1 cellular context compared by ENCODE assay signal in the genomic region with DNA sequence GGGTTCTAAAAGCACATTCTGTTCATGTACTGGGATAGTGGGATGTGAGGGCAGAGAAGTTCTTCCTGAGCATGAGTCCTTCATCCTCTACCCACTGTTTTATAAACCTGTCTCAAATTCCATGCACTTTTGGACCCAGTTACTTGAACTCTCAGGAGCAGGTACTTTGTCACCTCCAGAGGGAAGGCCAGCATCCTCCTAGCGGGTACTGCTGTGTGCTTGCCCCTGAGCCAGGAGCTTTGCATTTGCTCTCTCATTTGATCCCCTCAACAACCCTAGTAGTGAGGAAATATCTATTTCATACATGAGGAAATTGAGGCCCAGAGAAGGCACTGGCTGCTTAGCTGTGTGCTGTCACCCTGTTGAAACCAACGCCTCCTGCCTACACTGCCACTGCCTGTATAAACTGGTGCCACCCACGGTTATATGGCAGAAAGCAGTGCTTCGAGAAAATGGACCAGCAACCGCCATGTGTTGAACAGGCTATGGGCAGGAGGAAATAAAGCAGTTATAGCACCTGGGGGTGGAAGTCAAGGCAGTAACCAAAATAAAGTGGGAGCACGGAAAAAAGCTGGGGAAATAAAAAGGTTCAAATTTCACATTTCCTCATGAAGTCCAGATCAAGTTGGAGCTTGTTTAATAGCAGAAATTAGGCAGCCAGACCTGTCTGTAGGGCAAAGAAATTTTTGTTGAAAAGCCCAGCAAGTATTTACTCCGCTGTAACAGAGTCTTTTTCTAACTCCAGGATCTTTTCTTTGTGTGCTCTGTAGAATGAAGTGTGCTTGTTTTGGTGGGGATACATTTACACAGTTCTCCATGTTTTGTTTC.
TF ChIP-seq lines count a peak whose summit lies in the region.

No MANE protein-coding gene starts in this region.

TF ChIP-seq in GM23338, 12 proteins besides CTCF, POLR2A, EP300 and RAD21:
- TF ChIP-seq, protein P1, sequence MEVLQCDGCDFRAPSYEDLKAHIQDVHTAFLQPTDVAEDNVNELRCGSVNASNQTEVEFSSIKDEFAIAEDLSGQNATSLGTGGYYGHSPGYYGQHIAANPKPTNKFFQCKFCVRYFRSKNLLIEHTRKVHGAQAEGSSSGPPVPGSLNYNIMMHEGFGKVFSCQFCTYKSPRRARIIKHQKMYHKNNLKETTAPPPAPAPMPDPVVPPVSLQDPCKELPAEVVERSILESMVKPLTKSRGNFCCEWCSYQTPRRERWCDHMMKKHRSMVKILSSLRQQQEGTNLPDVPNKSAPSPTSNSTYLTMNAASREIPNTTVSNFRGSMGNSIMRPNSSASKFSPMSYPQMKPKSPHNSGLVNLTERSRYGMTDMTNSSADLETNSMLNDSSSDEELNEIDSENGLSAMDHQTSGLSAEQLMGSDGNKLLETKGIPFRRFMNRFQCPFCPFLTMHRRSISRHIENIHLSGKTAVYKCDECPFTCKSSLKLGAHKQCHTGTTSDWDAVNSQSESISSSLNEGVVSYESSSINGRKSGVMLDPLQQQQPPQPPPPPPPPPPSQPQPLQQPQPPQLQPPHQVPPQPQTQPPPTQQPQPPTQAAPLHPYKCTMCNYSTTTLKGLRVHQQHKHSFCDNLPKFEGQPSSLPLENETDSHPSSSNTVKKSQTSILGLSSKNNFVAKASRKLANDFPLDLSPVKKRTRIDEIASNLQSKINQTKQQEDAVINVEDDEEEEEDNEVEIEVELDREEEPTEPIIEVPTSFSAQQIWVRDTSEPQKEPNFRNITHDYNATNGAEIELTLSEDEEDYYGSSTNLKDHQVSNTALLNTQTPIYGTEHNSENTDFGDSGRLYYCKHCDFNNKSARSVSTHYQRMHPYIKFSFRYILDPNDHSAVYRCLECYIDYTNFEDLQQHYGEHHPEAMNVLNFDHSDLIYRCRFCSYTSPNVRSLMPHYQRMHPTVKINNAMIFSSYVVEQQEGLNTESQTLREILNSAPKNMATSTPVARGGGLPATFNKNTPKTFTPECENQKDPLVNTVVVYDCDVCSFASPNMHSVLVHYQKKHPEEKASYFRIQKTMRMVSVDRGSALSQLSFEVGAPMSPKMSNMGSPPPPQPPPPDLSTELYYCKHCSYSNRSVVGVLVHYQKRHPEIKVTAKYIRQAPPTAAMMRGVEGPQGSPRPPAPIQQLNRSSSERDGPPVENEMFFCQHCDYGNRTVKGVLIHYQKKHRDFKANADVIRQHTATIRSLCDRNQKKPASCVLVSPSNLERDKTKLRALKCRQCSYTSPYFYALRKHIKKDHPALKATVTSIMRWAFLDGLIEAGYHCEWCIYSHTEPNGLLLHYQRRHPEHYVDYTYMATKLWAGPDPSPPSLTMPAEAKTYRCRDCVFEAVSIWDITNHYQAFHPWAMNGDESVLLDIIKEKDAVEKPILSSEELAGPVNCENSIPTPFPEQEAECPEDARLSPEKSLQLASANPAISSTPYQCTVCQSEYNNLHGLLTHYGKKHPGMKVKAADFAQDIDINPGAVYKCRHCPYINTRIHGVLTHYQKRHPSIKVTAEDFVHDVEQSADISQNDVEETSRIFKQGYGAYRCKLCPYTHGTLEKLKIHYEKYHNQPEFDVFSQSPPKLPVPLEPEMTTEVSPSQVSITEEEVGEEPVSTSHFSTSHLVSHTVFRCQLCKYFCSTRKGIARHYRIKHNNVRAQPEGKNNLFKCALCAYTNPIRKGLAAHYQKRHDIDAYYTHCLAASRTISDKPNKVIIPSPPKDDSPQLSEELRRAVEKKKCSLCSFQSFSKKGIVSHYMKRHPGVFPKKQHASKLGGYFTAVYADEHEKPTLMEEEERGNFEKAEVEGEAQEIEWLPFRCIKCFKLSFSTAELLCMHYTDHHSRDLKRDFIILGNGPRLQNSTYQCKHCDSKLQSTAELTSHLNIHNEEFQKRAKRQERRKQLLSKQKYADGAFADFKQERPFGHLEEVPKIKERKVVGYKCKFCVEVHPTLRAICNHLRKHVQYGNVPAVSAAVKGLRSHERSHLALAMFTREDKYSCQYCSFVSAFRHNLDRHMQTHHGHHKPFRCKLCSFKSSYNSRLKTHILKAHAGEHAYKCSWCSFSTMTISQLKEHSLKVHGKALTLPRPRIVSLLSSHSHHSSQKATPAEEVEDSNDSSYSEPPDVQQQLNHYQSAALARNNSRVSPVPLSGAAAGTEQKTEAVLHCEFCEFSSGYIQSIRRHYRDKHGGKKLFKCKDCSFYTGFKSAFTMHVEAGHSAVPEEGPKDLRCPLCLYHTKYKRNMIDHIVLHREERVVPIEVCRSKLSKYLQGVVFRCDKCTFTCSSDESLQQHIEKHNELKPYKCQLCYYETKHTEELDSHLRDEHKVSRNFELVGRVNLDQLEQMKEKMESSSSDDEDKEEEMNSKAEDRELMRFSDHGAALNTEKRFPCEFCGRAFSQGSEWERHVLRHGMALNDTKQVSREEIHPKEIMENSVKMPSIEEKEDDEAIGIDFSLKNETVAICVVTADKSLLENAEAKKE (CRISPR knock-in tag; IDR thresholded peaks at IDR 0.05) = no peak
- no peak for TF ChIP-seq EZH2 (IDR thresholded peaks at IDR 0.05; ENCODE audit: low read depth, unreplicated experiment)
- TF ChIP-seq, protein P2, sequence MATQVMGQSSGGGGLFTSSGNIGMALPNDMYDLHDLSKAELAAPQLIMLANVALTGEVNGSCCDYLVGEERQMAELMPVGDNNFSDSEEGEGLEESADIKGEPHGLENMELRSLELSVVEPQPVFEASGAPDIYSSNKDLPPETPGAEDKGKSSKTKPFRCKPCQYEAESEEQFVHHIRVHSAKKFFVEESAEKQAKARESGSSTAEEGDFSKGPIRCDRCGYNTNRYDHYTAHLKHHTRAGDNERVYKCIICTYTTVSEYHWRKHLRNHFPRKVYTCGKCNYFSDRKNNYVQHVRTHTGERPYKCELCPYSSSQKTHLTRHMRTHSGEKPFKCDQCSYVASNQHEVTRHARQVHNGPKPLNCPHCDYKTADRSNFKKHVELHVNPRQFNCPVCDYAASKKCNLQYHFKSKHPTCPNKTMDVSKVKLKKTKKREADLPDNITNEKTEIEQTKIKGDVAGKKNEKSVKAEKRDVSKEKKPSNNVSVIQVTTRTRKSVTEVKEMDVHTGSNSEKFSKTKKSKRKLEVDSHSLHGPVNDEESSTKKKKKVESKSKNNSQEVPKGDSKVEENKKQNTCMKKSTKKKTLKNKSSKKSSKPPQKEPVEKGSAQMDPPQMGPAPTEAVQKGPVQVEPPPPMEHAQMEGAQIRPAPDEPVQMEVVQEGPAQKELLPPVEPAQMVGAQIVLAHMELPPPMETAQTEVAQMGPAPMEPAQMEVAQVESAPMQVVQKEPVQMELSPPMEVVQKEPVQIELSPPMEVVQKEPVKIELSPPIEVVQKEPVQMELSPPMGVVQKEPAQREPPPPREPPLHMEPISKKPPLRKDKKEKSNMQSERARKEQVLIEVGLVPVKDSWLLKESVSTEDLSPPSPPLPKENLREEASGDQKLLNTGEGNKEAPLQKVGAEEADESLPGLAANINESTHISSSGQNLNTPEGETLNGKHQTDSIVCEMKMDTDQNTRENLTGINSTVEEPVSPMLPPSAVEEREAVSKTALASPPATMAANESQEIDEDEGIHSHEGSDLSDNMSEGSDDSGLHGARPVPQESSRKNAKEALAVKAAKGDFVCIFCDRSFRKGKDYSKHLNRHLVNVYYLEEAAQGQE (IDR thresholded peaks at IDR 0.05; ENCODE audit: unreplicated experiment) = no peak
- no peak for TF ChIP-seq EZH2phosphoT487 (IDR thresholded peaks at IDR 0.05; ENCODE audit: unreplicated experiment)
- TF ChIP-seq POLR2AphosphoS5 (IDR thresholded peaks at IDR 0.05; ENCODE audit: low read depth) = no peak
- TF ChIP-seq ZNF114 (CRISPR knock-in tag; IDR thresholded peaks at IDR 0.05) = no peak
- TF ChIP-seq NANOG (IDR thresholded peaks at IDR 0.05; ENCODE audit: borderline replicate concordance) = no peak
- no peak for TF ChIP-seq STAT1 (IDR thresholded peaks at IDR 0.05; ENCODE audit: unreplicated experiment)
- TF ChIP-seq ZNF331 (CRISPR knock-in tag; IDR thresholded peaks at IDR 0.05; ENCODE audit: low read depth) = no peak
- no peak for TF ChIP-seq CREB1 (CRISPR knock-in tag; IDR thresholded peaks at IDR 0.05; ENCODE audit: low read depth)
- TF ChIP-seq, protein P3, sequence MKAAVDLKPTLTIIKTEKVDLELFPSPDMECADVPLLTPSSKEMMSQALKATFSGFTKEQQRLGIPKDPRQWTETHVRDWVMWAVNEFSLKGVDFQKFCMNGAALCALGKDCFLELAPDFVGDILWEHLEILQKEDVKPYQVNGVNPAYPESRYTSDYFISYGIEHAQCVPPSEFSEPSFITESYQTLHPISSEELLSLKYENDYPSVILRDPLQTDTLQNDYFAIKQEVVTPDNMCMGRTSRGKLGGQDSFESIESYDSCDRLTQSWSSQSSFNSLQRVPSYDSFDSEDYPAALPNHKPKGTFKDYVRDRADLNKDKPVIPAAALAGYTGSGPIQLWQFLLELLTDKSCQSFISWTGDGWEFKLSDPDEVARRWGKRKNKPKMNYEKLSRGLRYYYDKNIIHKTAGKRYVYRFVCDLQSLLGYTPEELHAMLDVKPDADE (IDR thresholded peaks at IDR 0.05) = no peak
- TF ChIP-seq JUNB (IDR thresholded peaks at IDR 0.05; ENCODE audit: unreplicated experiment) = no peak
TF ChIP-seq in GM23338: peak in this region for 0.
